ENCODE assay signal across 18 cellular contexts in the genomic region with DNA sequence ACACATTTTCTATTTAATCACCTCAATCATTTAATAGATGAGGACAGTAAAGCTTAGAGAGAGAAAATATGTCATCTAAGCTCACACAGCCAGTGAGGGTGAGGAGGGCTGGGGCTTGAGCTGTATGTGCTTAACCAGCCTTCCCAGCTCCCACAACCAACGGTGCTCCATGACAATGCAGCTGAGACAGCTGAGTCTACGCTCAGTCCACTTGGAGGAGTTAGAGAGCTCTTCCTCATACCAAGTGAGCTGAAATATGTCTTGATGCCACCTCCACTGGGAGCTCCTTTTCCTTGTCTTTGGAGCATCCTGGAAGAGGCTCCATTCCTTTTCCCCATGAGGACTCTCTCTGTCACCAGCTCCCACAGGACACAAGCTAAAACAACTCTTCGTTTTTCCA. TPM values are rescaled to one million over a fixed set of nuclear protein-coding genes. Genes with fewer than 3 reads are reported as not detected.
A peak's percentile ranks its signal among the peaks of the same experiment; 100 is the strongest.
DNase-seq lines count a peak whose midpoint lies in the region; ATAC-seq and TF ChIP-seq lines count a peak whose summit lies in the region.
"Had no signal": no experiment of that assay in that cellular context is flagged by ENCODE, and none has a peak within 500 bp of the region (broad histone marks: within the 10 kb centered on the region; RNA-seq: fewer than 3 reads in every experiment).

No MANE protein-coding gene starts in this region.

- WGBS in endodermal cell (ENCODE audit: insufficient coverage in 1 of 2, insufficient read length in 1 of 2), 2 experiments, result 90 to 93% methylated on average over 2 to 3 of the region's 3 CpGs

- intact Hi-C loops in PC-9 (cut with micrococcal nuclease; ENCODE audit: unreplicated experiment), result no loop called here
- intact Hi-C loops in natural killer cell (cut with micrococcal nuclease), result no loop called here

- H3K27ac ChIP-seq in PC-9 (peak overlapping the region; percentile 58), endodermal cell (ENCODE audit: low read depth, low read length) (no peak overlapping the region)
- H3K27ac ChIP-seq: BLaER1, right atrium auricular region, suprapubic skin had no signal

- POLR2A ChIA-PET in PC-9 (lab: Charles Lee; ENCODE audit: unreplicated experiment), result interaction anchor here (0.6 kb wide), 1 partner anchor 1709 kb away, joined by 4 read pairs; no protein-coding TSS in a partner anchor

- no peak overlapping the region for H3K9ac ChIP-seq in endodermal cell (ENCODE audit: extremely low read depth, low read length, poor library complexity, severe bottlenecking)
- H3K9ac ChIP-seq: BLaER1 had no signal

- H3K4me3 Mint-ChIP-seq in endodermal cell (no peak overlapping the region), natural killer cell (no peak overlapping the region)
- H3K4me3 Mint-ChIP-seq: activated naive CD8-positive, alpha-beta T cell treated with anti-CD3 and anti-CD28 coated beads, Interleukin-2, amount 10 ng/mL, durations not matched to agents 7 days and 5 days; activated T-cell treated with anti-CD3 and anti-CD28 coated beads, Interleukin-2, amount 50 U/mL, for 24 hours had no signal

- H3K9me3 Mint-ChIP-seq in endodermal cell (no peaks in the 10 kb centered on the region), natural killer cell (no peaks in the 10 kb centered on the region)
- H3K9me3 Mint-ChIP-seq: activated naive CD8-positive, alpha-beta T cell treated with anti-CD3 and anti-CD28 coated beads, Interleukin-2, amount 10 ng/mL, durations not matched to agents 7 days and 5 days; activated T-cell treated with anti-CD3 and anti-CD28 coated beads, Interleukin-2, amount 50 U/mL, for 24 hours had no signal

- H3K36me3 ChIP-seq in PC-9 (ENCODE audit: low read depth) (no peaks in the 10 kb centered on the region), endodermal cell (ENCODE audit: control insufficient read depth, insufficient read depth, low read length) (no peaks in the 10 kb centered on the region)
- H3K36me3 ChIP-seq: BLaER1, right atrium auricular region, suprapubic skin had no signal

- H3K9me3 ChIP-seq in PC-9 (ENCODE audit: insufficient read depth, low read depth) (no peaks in the 10 kb centered on the region), endodermal cell (ENCODE audit: control insufficient read depth, low read length) (no peaks in the 10 kb centered on the region)
- H3K9me3 ChIP-seq: BLaER1, right atrium auricular region, suprapubic skin had no signal

- no TSS peak for BruUV-seq in PC-9 (replicated peaks; lab: Mats Ljungman, UMichigan)

- CTCF ChIA-PET in PC-9 (lab: Charles Lee), result no interaction called here

- H3K27me3 Mint-ChIP-seq in endodermal cell (ENCODE audit: insufficient read depth) (peaks cover 3% of the 10 kb centered on the region), natural killer cell (ENCODE audit: low read depth in 2 of 2) (peaks cover 0 to 8% of the 10 kb centered on the region in 2 donors)

- TF ChIP-seq CTCF in GM12874 (IDR thresholded peaks at IDR 0.05; ENCODE audit: insufficient read depth, low read depth, low read length) (0 out of 2 replicates have a peak, but pooled peaks have one; percentile 1), PC-9 (conservative IDR thresholded peaks at IDR 0.05) (no peak), endodermal cell (conservative IDR thresholded peaks at IDR 0.05) (peak; percentile 49), natural killer cell (IDR thresholded peaks at IDR 0.05) (no peak)

- H3K4me1 ChIP-seq in PC-9 (replicated peaks; ENCODE audit: insufficient read depth), result peaks cover 23% of the 10 kb centered on the region
- peaks cover 5% of the 10 kb centered on the region for H3K4me1 ChIP-seq in endodermal cell (ENCODE audit: control insufficient read depth, insufficient read depth, low read length)
- H3K4me1 ChIP-seq: right atrium auricular region had no signal

- ATAC-seq in GM18502 (IDR thresholded peaks at IDR 0.05; ENCODE audit: poor library complexity, unreplicated experiment) (no peak), GM18520 (IDR thresholded peaks at IDR 0.05; ENCODE audit: unreplicated experiment) (no peak), natural killer cell (no peak), GM19351 (IDR thresholded peaks at IDR 0.05; ENCODE audit: unreplicated experiment) (no peak)

- no peaks in the 10 kb centered on the region for H3K36me3 Mint-ChIP-seq in endodermal cell (ENCODE audit: low read depth)
- H3K36me3 Mint-ChIP-seq in natural killer cell, result no peaks in the 10 kb centered on the region
- H3K36me3 Mint-ChIP-seq: activated naive CD8-positive, alpha-beta T cell treated with anti-CD3 and anti-CD28 coated beads, Interleukin-2, amount 10 ng/mL, durations not matched to agents 7 days and 5 days had no signal

- H2AFZ ChIP-seq in PC-9, result no peak overlapping the region

- DNase-seq in PC-9 (no peak), endodermal cell (no peak), retina (peak; percentile 34), natural killer cell (no peak)
- DNase-seq: activated CD4-positive, alpha-beta T cell treated with anti-CD3 and anti-CD28 coated beads for 48 hours; activated naive CD8-positive, alpha-beta T cell treated with anti-CD3 and anti-CD28 coated beads, Interleukin-2, amount 10 ng/mL, durations not matched to agents 7 days and 5 days; activated T-cell treated with anti-CD3 and anti-CD28 coated beads, Interleukin-2, amount 50 U/mL, for 24 hours; central memory CD4-positive, alpha-beta T cell; foreskin melanocyte; NCI-H1092; NCI-H2107 had no signal

- H3K4me1 Mint-ChIP-seq in endodermal cell (peaks cover 15% of the 10 kb centered on the region), natural killer cell (no peaks in the 10 kb centered on the region)
- H3K4me1 Mint-ChIP-seq: activated naive CD8-positive, alpha-beta T cell treated with anti-CD3 and anti-CD28 coated beads, Interleukin-2, amount 10 ng/mL, durations not matched to agents 7 days and 5 days had no signal

- no peaks in the 10 kb centered on the region for H3K9me2 ChIP-seq in PC-9 (ENCODE audit: insufficient read depth)

- H3K27ac Mint-ChIP-seq in endodermal cell, result no peak overlapping the region
- H3K27ac Mint-ChIP-seq in natural killer cell, result no peak overlapping the region
- H3K27ac Mint-ChIP-seq: activated naive CD8-positive, alpha-beta T cell treated with anti-CD3 and anti-CD28 coated beads, Interleukin-2, amount 10 ng/mL, durations not matched to agents 7 days and 5 days; activated T-cell treated with anti-CD3 and anti-CD28 coated beads, Interleukin-2, amount 50 U/mL, for 24 hours had no signal

- no peaks in the 10 kb centered on the region for H3K79me2 ChIP-seq in PC-9 (ENCODE audit: low read depth)

- no peaks in the 10 kb centered on the region for H4K20me1 ChIP-seq in PC-9 (ENCODE audit: insufficient read depth)
- H4K20me1 ChIP-seq: BLaER1 had no signal

- no peak overlapping the region for H3K4me3 ChIP-seq in PC-9
- H3K4me3 ChIP-seq in endodermal cell (ENCODE audit: low read length), result no peak overlapping the region
- H3K4me3 ChIP-seq: BLaER1, right atrium auricular region, suprapubic skin had no signal

- H3K4me2 ChIP-seq in PC-9, result peak overlapping the region; percentile 23

- H3K27me3 ChIP-seq in PC-9 (ENCODE audit: insufficient read depth, low read depth) (peaks cover 9% of the 10 kb centered on the region; the same call in 1 of the 2 replicates), endodermal cell (ENCODE audit: control insufficient read depth, insufficient read depth, low read length, poor library complexity, severe bottlenecking) (no peaks in the 10 kb centered on the region)
- H3K27me3 ChIP-seq: BLaER1, right atrium auricular region, suprapubic skin had no signal

- peaks cover 17% of the 10 kb centered on the region for H3F3A ChIP-seq in PC-9 (ENCODE audit: insufficient read depth, low read depth)

RNA-seq across cellular contexts. Expression of gene HOMER2, which starts 9.3 kb away (rescaled TPM):
- 15.1 and 21.2 TPM in 2 replicates for total RNA-seq in PC-9 (2021)
- total RNA-seq in endodermal cell, result 10 to 100 TPM; 31.8 to 32.7 TPM
- polyA plus RNA-seq in endodermal cell (2013, experiment 1 of 2), result 14.5 TPM
- 13.2 TPM for polyA plus RNA-seq in endodermal cell (2013, experiment 2 of 2)
- 1 to 10 TPM; 3.6 to 7.0 (median 4.0) TPM for total RNA-seq in natural killer cell

RNA-seq across cellular contexts. Expression of gene RAMAC, which starts 42.8 kb away (rescaled TPM):
- 18.2 and 18.7 TPM in 2 replicates for total RNA-seq in PC-9 (2021)
- 10 to 100 TPM; 37.3 to 40.8 TPM for total RNA-seq in endodermal cell
- polyA plus RNA-seq in endodermal cell (2013, experiment 1 of 2), result 35.0 TPM
- polyA plus RNA-seq in endodermal cell (2013, experiment 2 of 2), result 36.3 TPM
- total RNA-seq in natural killer cell, result 10 to 100 TPM; 15.4 to 27.2 (median 25.7) TPM

Comparison
In these comparisons a context has a peak if more than half of its experiments do, and no peak if none do; other contexts are left out.
1. CTCF ChIP-seq: peak in GM12874 (single experiment) and endodermal cell (single experiment); none in PC-9 (single experiment) and natural killer cell (single experiment).